Comparison of ENCODE assay signal across 8 cellular contexts in genomic region chr2:167340322-167340721, GRCh38. TPM values are rescaled to one million over a fixed set of nuclear protein-coding genes. Genes with fewer than 3 reads are reported as not detected.
"Had no signal": no experiment of that assay in that cellular context is flagged by ENCODE, and none has a peak within 500 bp of the region (broad histone marks: within the 10 kb centered on the region; RNA-seq: fewer than 3 reads in every experiment).

No MANE protein-coding gene starts in this region.

- H3K4me3 ChIP-seq: HAP-1 had no signal

- H3K9me3 ChIP-seq: HAP-1 had no signal

- H3K27ac ChIP-seq: HL-60 had no signal

- ATAC-seq: HCT116 had no signal

- DNase-seq: GOT3, H7, HFFc6, KG1 had no signal

- H3K4me1 ChIP-seq: HAP-1 had no signal

- H3K36me3 ChIP-seq: HAP-1 had no signal

RNA-seq across cellular contexts. Expression of gene B3GALT1, which starts 47.5 kb away (rescaled TPM):
- total RNA-seq: HFFc6 had no signal
- polyA plus RNA-seq: IgD-negative memory B cell had no signal
